6 cellular contexts compared by ENCODE assay signal in the genomic region with DNA sequence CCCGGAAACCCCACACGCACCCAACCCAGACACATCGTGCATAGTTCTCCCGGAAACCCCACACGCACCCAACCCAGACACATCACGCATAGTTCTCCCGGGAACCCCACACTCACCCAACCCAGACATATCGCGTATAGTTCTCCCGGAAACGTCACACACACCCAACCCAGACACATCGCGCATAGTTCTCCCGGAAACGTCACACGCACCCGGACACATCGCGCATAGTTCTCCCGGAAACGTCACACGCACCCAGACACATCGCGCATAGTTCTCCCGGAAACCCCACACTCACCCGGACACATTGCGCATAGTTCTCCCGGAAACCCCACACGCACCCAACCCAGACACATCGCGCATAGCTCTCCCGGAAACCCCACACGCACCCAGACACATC.
DNase-seq lines count a peak whose midpoint lies in the region; ATAC-seq, FAIRE-seq and TF ChIP-seq lines count a peak whose summit lies in the region.
"Not testable (repeated sequence)": the region's sequence is repeated elsewhere in the genome, so short reads cannot be mapped to it uniquely, and the experiment has no call there.

No MANE protein-coding gene starts in this region.

- not testable (repeated sequence) for H3K27ac ChIP-seq in testis

- WGBS in testis, 2 donors, result 72 to 82% methylated on average over 22 to 33 of the region's 33 CpGs

- H3K9me3 ChIP-seq in testis, result not testable (repeated sequence)

- peak; percentile 88 for FAIRE-seq in GM12891 (lab: Jason Lieb, UNC)

- H3K27me3 ChIP-seq in testis, result not testable (repeated sequence)

- not testable (repeated sequence) for H3K4me1 ChIP-seq in testis

- TF ChIP-seq POLR2A in GM12891 (IDR thresholded peaks at IDR 0.05; ENCODE audit: low read depth, low read length); testis (IDR thresholded peaks at IDR 0.05): not testable (repeated sequence)

- not testable (repeated sequence) for H3K36me3 ChIP-seq in testis (ENCODE audit: low read depth, missing control alignments)

- DNase-seq in GM12891 (ENCODE audit: insufficient read length, low spot score), result not testable (repeated sequence)
- peak; percentile 31 for DNase-seq in activated effector memory CD4-positive, alpha-beta T cell treated with anti-CD3 and anti-CD28 coated beads, Interleukin-2, amount 50 U/mL, for 16 hours
- DNase-seq in mesenteric fat pad (ENCODE audit: low spot score) (peak; percentile 47), sciatic nerve (ENCODE audit: low spot score) (peak; percentile 30), testis (peak; percentile 39)
- DNase-seq in stimulated activated CD8-positive, alpha-beta memory T cell treated with anti-CD3 and anti-CD28 coated beads, Interleukin-4, amount 100 ng/mL, for 48 hours, result peak; percentile 8

- TF ChIP-seq CTCF in testis (IDR thresholded peaks at IDR 0.05), result not testable (repeated sequence)

- not testable (repeated sequence) for ATAC-seq in sciatic nerve

- intact Hi-C loops in sciatic nerve (cut with DNase I); testis (cut with DNase I; ENCODE audit: low total_unique reads): not testable (repeated sequence)

- H3K4me3 ChIP-seq in testis, result not testable (repeated sequence)
